In genomic region chr17:47821424-47822379, GRCh38 we compare ENCODE assay signal across 8 cellular contexts. TPM values are rescaled to one million over a fixed set of nuclear protein-coding genes. Genes with fewer than 3 reads are reported as not detected.
A peak's percentile ranks its signal among the peaks of the same experiment; 100 is the strongest.
DNase-seq lines count a peak whose midpoint lies in the region; ATAC-seq and TF ChIP-seq lines count a peak whose summit lies in the region.

Gene OSBPL7 (minus strand): TSS chr17:47821794. CDS start chr17:47820278, 1,516 bp downstream.

- no TSS peak for BruUV-seq in HCT116 (replicated peaks; lab: Mats Ljungman, UMichigan)

- H3K4me1 ChIP-seq in HCT116 (ENCODE audit: control insufficient read depth in 1 of 2, insufficient read depth in 2 of 2, low read length in 2 of 2) (peaks cover 16 to 27% of the 10 kb centered on the region in 2 experiments), upper lobe of left lung (peaks cover 23 to 38% (median 26%) of the 10 kb centered on the region in 4 donors)

- H3K4me2 ChIP-seq in HCT116 (ENCODE audit: low read length), result peak within 1 kb of the TSS; percentile 93

- no peak for TF ChIP-seq EP300 in upper lobe of left lung (IDR thresholded peaks at IDR 0.05)

- peaks cover 18 to 20% of the 10 kb centered on the region in 2 experiments for H3K36me3 ChIP-seq in HCT116 (ENCODE audit: control insufficient read depth in 1 of 2, insufficient read depth in 2 of 2, low read length in 2 of 2)
- H3K36me3 ChIP-seq in upper lobe of left lung, result peaks cover 11 to 66% (median 56%) of the 10 kb centered on the region in 4 donors

- RAD21 ChIA-PET in HCT116 (lab: Charles Lee; ENCODE audit: low non-redundant PET in 1 of 2, low total read pairs in 2 of 2, uncharacterized antibody in 2 of 2, unreplicated experiment in 2 of 2), result interaction anchor here in 1 of 2 experiments (0.8 kb wide), 1 partner anchor 10 kb away, joined by 3 read pairs; the partner anchor contains the start of genes LRRC46 and MRPL10

- H3K4me3 ChIP-seq in HCT116 (replicated peaks in 1 of 2; ENCODE audit: low read depth in 1 of 2, low read length in 2 of 2), result peak within 1 kb of the TSS; percentile 70 to 87
- H3K4me3 ChIP-seq in upper lobe of left lung, result peak within 1 kb of the TSS; percentile 49 to 67 (median 60)

- CTCF ChIA-PET in HCT116 (lab: Charles Lee), result interaction anchor here (0.8 to 2.6 kb wide), 6 partner anchors 9 to 125 kb away, joined by 3 to 23 read pairs (median 4); partner anchors contain the start of genes LRRC46, MRPL10 and SCRN2

- H3K27me3 ChIP-seq in HCT116 (ENCODE audit: insufficient read depth, low read length) (no peaks in the 10 kb centered on the region), upper lobe of left lung (no peaks in the 10 kb centered on the region)

- H3K9me3 ChIP-seq in HCT116 (ENCODE audit: control insufficient read depth in 1 of 2, insufficient read depth in 1 of 2, low read depth in 1 of 2, low read length in 2 of 2), result no peaks in the 10 kb centered on the region
- no peaks in the 10 kb centered on the region for H3K9me3 ChIP-seq in upper lobe of left lung

- POLR2A ChIA-PET in HCT116 (lab: Charles Lee), result interaction anchor here (0.6 to 1.2 kb wide), 4 partner anchors 10 to 165 kb away, joined by 3 to 18 read pairs (median 4); partner anchors contain the start of genes LRRC46, MRPL10 and SP2

- WGBS in upper lobe of left lung, 2 donors, result 7 to 42% methylated on average over 4 to 21 of the region's 21 CpGs

- TF ChIP-seq CTCF in HCT116 (IDR thresholded peaks at IDR 0.05 in 2 of 3, conservative IDR thresholded peaks at IDR 0.05 in 1 of 3; ENCODE audit: borderline replicate concordance in 1 of 3, insufficient read depth in 1 of 3, low read depth in 2 of 3, low read length in 2 of 3), result peak; percentile 7 to 62 (median 49); a peak in 4 of 6 replicates
- TF ChIP-seq CTCF in upper lobe of left lung (IDR thresholded peaks at IDR 0.05), result peak in 2 of 6 experiments; percentile 37 to 50

- peak within 1 kb of the TSS; percentile 75 for H3K9ac ChIP-seq in HCT116 (ENCODE audit: low read length)

- DNase-seq in ELR (ENCODE audit: low read depth), result peak; percentile 94
- peak; percentile 63 for DNase-seq in HCT116 (ENCODE audit: low read depth, low spot score)
- peak; percentile 93 for DNase-seq in NCI-H1092 treated with DMSO at 0.1 percent for 48 hours (lab: John Stamatoyannopoulos, UW)
- DNase-seq in SW 1271 (lab: John Stamatoyannopoulos, UW), result peak; percentile 65 to 82
- peak; percentile 41 for DNase-seq in activated naive CD8-positive, alpha-beta T cell treated with anti-CD3 and anti-CD28 coated beads, Interleukin-2, amount 50 U/mL, for 16 hours (ENCODE audit: low read depth, low spot score)
- DNase-seq in cardiac septum (ENCODE audit: low spot score), result peak; percentile 84
- DNase-seq in pons (ENCODE audit: low spot score), result peak; percentile 68
- DNase-seq in upper lobe of left lung, result peak; percentile 86 to 87

- peak; percentile 91 for ATAC-seq in HCT116
- ATAC-seq in upper lobe of left lung (ENCODE audit: low FRiP score in 2 of 2), result peak; percentile 88 to 91

- H2AFZ ChIP-seq in HCT116 (ENCODE audit: low read depth, low read length, poor library complexity, severe bottlenecking), result peak within 1 kb of the TSS; percentile 58

- peak; percentile 59 for TF ChIP-seq POLR2A in HCT116 (IDR thresholded peaks at IDR 0.05; ENCODE audit: borderline replicate concordance, extremely low read depth, insufficient read depth, insufficient read length)
- TF ChIP-seq POLR2A in upper lobe of left lung (IDR thresholded peaks at IDR 0.05), result peak in 3 of 4 donors; percentile 22 to 58 (median 33)

- peak within 1 kb of the TSS; percentile 47 for H3K27ac ChIP-seq in HCT116 (ENCODE audit: low read depth, low read length)
- peak within 1 kb of the TSS; percentile 61 to 75 (median 66) for H3K27ac ChIP-seq in upper lobe of left lung

- no peaks in the 10 kb centered on the region for H3K79me2 ChIP-seq in HCT116 (ENCODE audit: insufficient read depth, low read length)

- no peaks in the 10 kb centered on the region for H4K20me1 ChIP-seq in HCT116 (ENCODE audit: insufficient read depth)

- TF ChIP-seq RAD21 in HCT116 (IDR thresholded peaks at IDR 0.05; ENCODE audit: low read depth), result no peak

- intact Hi-C loops in HCT116 (cut with micrococcal nuclease), result no loop called here
- intact Hi-C loops in cardiac septum (cut with DNase I), result no loop called here

- no peaks in the 10 kb centered on the region for H3K9me2 ChIP-seq in HCT116 (ENCODE audit: insufficient read depth)

TF ChIP-seq in HCT116, 20 proteins besides CTCF, POLR2A, EP300 and RAD21:
- TF ChIP-seq YY1 (IDR thresholded peaks at IDR 0.05; ENCODE audit: extremely low read depth, insufficient replicate concordance, low read depth, low read length), result peak; percentile 81
- TF ChIP-seq TCF7L2 (IDR thresholded peaks at IDR 0.05; ENCODE audit: borderline replicate concordance, extremely low read depth, insufficient read depth, insufficient read length), result peak; percentile 28
- TF ChIP-seq SRF (IDR thresholded peaks at IDR 0.05; ENCODE audit: low read depth), result no peak
- TF ChIP-seq CBX3 (IDR thresholded peaks at IDR 0.05; ENCODE audit: low read depth), result no peak
- TF ChIP-seq POLR2AphosphoS5 (IDR thresholded peaks at IDR 0.05; ENCODE audit: low read depth, low read length), result peak; percentile 95
- peak; percentile 45 for TF ChIP-seq ZBTB33 (IDR thresholded peaks at IDR 0.05; ENCODE audit: extremely low read depth, insufficient replicate concordance, low read length)

RNA-seq across cellular contexts. Expression of gene OSBPL7, which starts in this region (rescaled TPM):
- total RNA-seq in HCT116 (2021; ENCODE audit: unreplicated experiment), result 20.5 TPM
- polyA plus RNA-seq in HCT116 (2012), result 16.4 and 20.5 TPM in 2 replicates
- 8.7 TPM for total RNA-seq in cardiac septum
- 10 to 100 TPM; 10.7 to 44.0 (median 19.3) TPM for total RNA-seq in upper lobe of left lung

Comparison
In these comparisons a context has a peak if more than half of its experiments do, and no peak if none do; other contexts are left out.
1. Peak in every context shown above with its lines: DNase-seq, ATAC-seq, H3K4me3 ChIP-seq and H3K27ac ChIP-seq.
2. DNase-seq: peak in every context shown above with its lines; median percentile 94 in ELR; 93 in NCI-H1092 treated with DMSO at 0.1 percent for 48 hours; 86 in upper lobe of left lung; 84 in cardiac septum; 74 in SW 1271; 68 in pons; 63 in HCT116; 41 in activated naive CD8-positive, alpha-beta T cell treated with anti-CD3 and anti-CD28 coated beads, Interleukin-2, amount 50 U/mL, for 16 hours.